ENCODE assay signal across 31 cellular contexts in the genomic region with DNA sequence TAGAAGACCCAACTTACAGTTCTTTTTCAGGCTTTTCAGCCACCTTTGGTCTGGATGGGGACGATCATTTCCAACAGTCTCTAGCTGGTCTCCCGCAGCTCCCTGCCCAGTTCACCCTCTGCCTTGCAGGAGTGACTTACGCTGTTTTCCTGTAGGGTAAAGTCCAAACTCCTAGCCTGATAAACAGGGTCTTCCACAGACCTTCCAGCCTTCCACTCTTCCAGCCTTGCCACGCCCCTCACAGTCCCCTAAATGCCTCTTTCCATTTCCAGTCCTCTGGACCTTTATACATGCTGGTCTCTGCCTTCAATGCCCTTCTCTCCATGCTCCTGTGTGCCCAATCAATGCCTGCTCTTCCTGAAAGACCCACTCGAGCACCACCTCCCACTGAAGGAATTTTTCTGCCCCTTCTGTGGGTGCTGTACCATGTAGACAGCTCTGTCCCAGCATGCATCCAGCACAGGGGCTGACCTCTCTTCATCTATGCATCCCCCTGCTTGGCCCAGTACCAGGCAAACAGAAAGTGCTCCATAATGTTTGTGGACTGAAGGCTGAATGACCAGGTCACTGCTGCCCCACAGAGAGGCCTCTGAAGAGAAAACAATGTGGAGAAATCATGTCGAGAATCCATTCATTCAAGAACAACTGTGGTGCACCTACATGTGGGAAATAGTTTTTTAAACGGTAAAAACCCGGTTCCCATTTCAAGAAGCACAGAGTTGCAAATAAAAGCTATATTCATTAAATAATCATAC.
"Had no signal": no experiment of that assay in that cellular context is flagged by ENCODE, and none has a peak within 500 bp of the region (broad histone marks: within the 10 kb centered on the region; RNA-seq: fewer than 3 reads in every experiment).

No MANE protein-coding gene starts in this region.

- H3K4me3 Mint-ChIP-seq: activated CD4-positive, alpha-beta T cell treated with anti-CD3 and anti-CD28 coated beads, Interleukin-2, amount 10 ng/mL, durations not matched to agents 24 days and 14 days; activated CD8-positive, alpha-beta T cell treated with anti-CD3 and anti-CD28 coated beads, Interleukin-2, amount 10 ng/mL, durations not matched to agents 7 days and 5 days; activated naive CD4-positive, alpha-beta T cell treated with anti-CD3 and anti-CD28 coated beads, Interleukin-2, amount 50 U/mL, for 24 hours; activated naive CD8-positive, alpha-beta T cell treated with anti-CD3 and anti-CD28 coated beads, Interleukin-2, amount 10 ng/mL, durations not matched to agents 7 days and 5 days; activated T-cell treated with anti-CD3 and anti-CD28 coated beads, Interleukin-2, amount 50 U/mL, for 24 hours had no signal

- H3K4me1 ChIP-seq: breast epithelium, SJCRH30 had no signal

- ATAC-seq: activated CD8-positive, alpha-beta T cell treated with anti-CD3 and anti-CD28 coated beads, Interleukin-2, amount 10 ng/mL, durations not matched to agents 7 days and 5 days; body of pancreas; Panc1 had no signal

- H3K9me3 ChIP-seq: body of pancreas, breast epithelium, SJCRH30 had no signal

- H3K4me2 ChIP-seq: KMS-11 had no signal

- H3K27me3 ChIP-seq: body of pancreas, breast epithelium had no signal

- H3K9ac ChIP-seq: KMS-11 had no signal

- H3K9me3 Mint-ChIP-seq: activated CD4-positive, alpha-beta T cell treated with anti-CD3 and anti-CD28 coated beads, Interleukin-2, amount 10 ng/mL, durations not matched to agents 24 days and 14 days; activated naive CD4-positive, alpha-beta T cell treated with anti-CD3 and anti-CD28 coated beads, Interleukin-2, amount 50 U/mL, for 24 hours; activated naive CD8-positive, alpha-beta T cell treated with anti-CD3 and anti-CD28 coated beads, Interleukin-2, amount 10 ng/mL, durations not matched to agents 7 days and 5 days; activated T-cell treated with anti-CD3 and anti-CD28 coated beads, Interleukin-2, amount 50 U/mL, for 24 hours; activated T-helper 2 cell treated with anti-CD3 and anti-CD28 coated beads, Interferon-gamma antibody, Interleukin-2, Interleukin-4, amounts not matched to agents 10 μg/mL and 5 μg/mL and 100 μg/mL, durations not matched to agents 14 hours and 24 hours and 36 hours had no signal

- H3K4me3 ChIP-seq: body of pancreas, breast epithelium, SJCRH30, SK-N-MC had no signal

- H3K27ac Mint-ChIP-seq: activated CD4-positive, alpha-beta T cell treated with anti-CD3 and anti-CD28 coated beads, Interleukin-2, amount 10 ng/mL, durations not matched to agents 24 days and 14 days; activated CD8-positive, alpha-beta T cell treated with anti-CD3 and anti-CD28 coated beads, Interleukin-2, amount 10 ng/mL, durations not matched to agents 7 days and 5 days; activated naive CD4-positive, alpha-beta T cell treated with anti-CD3 and anti-CD28 coated beads, Interleukin-2, amount 50 U/mL, for 24 hours; activated naive CD8-positive, alpha-beta T cell treated with anti-CD3 and anti-CD28 coated beads, Interleukin-2, amount 10 ng/mL, durations not matched to agents 7 days and 5 days; activated T-cell treated with anti-CD3 and anti-CD28 coated beads, Interleukin-2, amount 50 U/mL, for 24 hours; activated T-helper 2 cell treated with anti-CD3 and anti-CD28 coated beads, Interferon-gamma antibody, Interleukin-2, Interleukin-4, amounts not matched to agents 10 μg/mL and 5 μg/mL and 100 μg/mL, durations not matched to agents 14 hours and 24 hours and 36 hours had no signal

- H3K36me3 Mint-ChIP-seq: activated naive CD4-positive, alpha-beta T cell treated with anti-CD3 and anti-CD28 coated beads, Interleukin-2, amount 50 U/mL, for 24 hours; activated naive CD8-positive, alpha-beta T cell treated with anti-CD3 and anti-CD28 coated beads, Interleukin-2, amount 10 ng/mL, durations not matched to agents 7 days and 5 days had no signal

- DNase-seq: activated CD4-positive, alpha-beta T cell treated with anti-CD3 and anti-CD28 coated beads for 1 hour; activated CD4-positive, alpha-beta T cell treated with anti-CD3 and anti-CD28 coated beads, Interleukin-2, amount 10 ng/mL, durations not matched to agents 24 days and 14 days; activated CD4-positive, alpha-beta T cell treated with anti-CD3 and anti-CD28 coated beads, Interleukin-2, amount 50 U/mL, for 4 hours; activated CD4-positive, CD25-positive, alpha-beta regulatory T cell; activated CD8-positive, alpha-beta T cell treated with anti-CD3 and anti-CD28 coated beads, Interleukin-2, amount 10 ng/mL, durations not matched to agents 7 days and 5 days; activated gamma-delta T cell; activated naive CD4-positive, alpha-beta T cell treated with Interleukin-2 at 50 U/mL for 16 hours; activated naive CD8-positive, alpha-beta T cell treated with anti-CD3 and anti-CD28 coated beads, Interleukin-2, amount 10 ng/mL, durations not matched to agents 7 days and 5 days; activated T-cell treated with anti-CD3 and anti-CD28 coated beads, Interleukin-2, amount 50 U/mL, for 24 hours; body of pancreas; MM.1S; MV-4-11; NCI-H1092; NCI-H1436 treated with DMSO at 0.1 percent for 48 hours; NCI-H187 treated with DMSO at 0.1 percent for 48 hours; NCI-H2081; NCI-H226; NCI-H446 treated with DMSO at 0.1 percent for 48 hours; NCI-H524; NCI-H69; SHP77; SJCRH30; T1000; WERI-Rb-1 had no signal

- H3K36me3 ChIP-seq: breast epithelium, SJCRH30, WERI-Rb-1 had no signal

- H3K27ac ChIP-seq: body of pancreas, breast epithelium, KMS-11, SJCRH30, SK-N-MC, WERI-Rb-1 had no signal

- FAIRE-seq: astrocyte had no signal
